ENCODE assay signal across 28 cellular contexts in the genomic region with DNA sequence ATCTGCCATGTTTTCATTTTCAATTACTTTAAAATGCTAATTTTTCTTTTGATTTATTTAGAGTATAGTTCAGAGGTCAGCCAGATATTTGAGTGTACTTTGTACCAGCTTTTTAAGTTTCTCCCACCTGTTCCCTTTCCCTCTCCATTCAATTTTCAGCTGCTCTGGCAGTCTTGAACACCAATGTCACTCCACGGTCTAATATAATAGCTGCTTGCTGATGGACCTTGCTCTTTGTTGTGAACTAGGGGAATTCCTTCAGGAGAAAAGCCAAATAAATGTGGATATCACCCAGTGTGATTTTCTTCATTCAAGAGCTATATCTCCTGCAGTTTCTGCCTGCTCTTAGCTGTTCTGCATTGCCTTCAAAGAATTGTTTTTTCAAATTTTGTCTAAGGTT. TPM values are rescaled to one million over a fixed set of nuclear protein-coding genes. Genes with fewer than 3 reads are reported as not detected.
DNase-seq lines count a peak whose midpoint lies in the region; ATAC-seq, FAIRE-seq and TF ChIP-seq lines count a peak whose summit lies in the region.
"Had no signal": no experiment of that assay in that cellular context is flagged by ENCODE, and none has a peak within 500 bp of the region (broad histone marks: within the 10 kb centered on the region; RNA-seq: fewer than 3 reads in every experiment).

No MANE protein-coding gene starts in this region.

- no peak overlapping the region for H3K4me3 Mint-ChIP-seq in progenitor cell of endocrine pancreas (ENCODE audit: low read depth)
- no peak overlapping the region for H3K4me3 Mint-ChIP-seq in T-cell
- H3K4me3 Mint-ChIP-seq: CD14-positive monocyte; CD4-positive, alpha-beta T cell; HFFc6 had no signal

- TF ChIP-seq POLR2A in esophagus muscularis mucosa (IDR thresholded peaks at IDR 0.05; ENCODE audit: low read depth), result no peak

- POLR2A ChIA-PET in T-cell (lab: Charles Lee), result no interaction called here

- no peaks in the 10 kb centered on the region for H3K27me3 Mint-ChIP-seq in progenitor cell of endocrine pancreas
- H3K27me3 Mint-ChIP-seq in T-cell, result peaks cover 4 to 11% of the 10 kb centered on the region in 2 donors

- 68% methylated on average over 1 of the region's 1 CpG for WGBS in esophagus muscularis mucosa

- no peaks in the 10 kb centered on the region for H3K9me3 ChIP-seq in esophagus muscularis mucosa
- H3K9me3 ChIP-seq: BE2C; BLaER1 treated with 17β-estradiol and CSF1 and Interleukin-3, amounts not matched to agents 10 nM and 100 nM; HAP-1 had no signal

- H3K36me3 ChIP-seq in esophagus muscularis mucosa, result no peaks in the 10 kb centered on the region
- H3K36me3 ChIP-seq: BE2C; BLaER1 treated with 17β-estradiol and CSF1 and Interleukin-3, amounts not matched to agents 10 nM and 100 nM; HAP-1 had no signal

- no peak overlapping the region for H3K27ac ChIP-seq in esophagus muscularis mucosa (replicated peaks in 1 of 4)
- H3K27ac ChIP-seq: A549; BLaER1 treated with 17β-estradiol and CSF1 and Interleukin-3, amounts not matched to agents 10 nM and 100 nM had no signal

- H3K36me3 Mint-ChIP-seq in progenitor cell of endocrine pancreas (ENCODE audit: insufficient read depth) (no peaks in the 10 kb centered on the region), T-cell (no peaks in the 10 kb centered on the region)
- H3K36me3 Mint-ChIP-seq: CD14-positive monocyte had no signal

- H3K27ac Mint-ChIP-seq in progenitor cell of endocrine pancreas (peak overlapping the region; percentile 68), T-cell (no peak overlapping the region)
- H3K27ac Mint-ChIP-seq: CD14-positive monocyte; CD4-positive, alpha-beta T cell; CD8-positive, alpha-beta memory T cell; HFFc6 had no signal

- H3K4me1 ChIP-seq in esophagus muscularis mucosa, result peaks cover 6 to 13% (median 11%) of the 10 kb centered on the region in 4 donors
- H3K4me1 ChIP-seq: BE2C had no signal

- intact Hi-C loops in esophagus muscularis mucosa (cut with DNase I), result no loop called here

- DNase-seq in HuH-7 (ENCODE audit: low spot score) (peak; percentile 29), esophagus muscularis mucosa (ENCODE audit: extremely low spot score) (peak; percentile 21), progenitor cell of endocrine pancreas (ENCODE audit: low spot score, unreplicated experiment) (no peak), NCI-H1436 (lab: John Stamatoyannopoulos, UW) (no peak), T-cell (no peak)
- DNase-seq: 8988T; ACHN; AML-193; BE2C; CD4-positive, alpha-beta T cell; CD8-positive, alpha-beta memory T cell; DMS 273 treated with DMSO at 0.1 percent for 48 hours; DMS53; DMS79 treated with DMSO at 0.1 percent for 48 hours; GF-D8; GOT3; HFFc6 had no signal

- ATAC-seq in HG02885 (IDR thresholded peaks at IDR 0.05; ENCODE audit: poor library complexity, unreplicated experiment) (no peak), T-cell (replicated peaks in 1 of 4) (no peak)
- ATAC-seq: A549 had no signal

- CTCF ChIA-PET in T-cell (lab: Charles Lee), result interaction anchor here in 1 of 2 donors (0.6 kb wide), 1 partner anchor 16 kb away, joined by 3 read pairs; no protein-coding TSS in a partner anchor

- no peaks in the 10 kb centered on the region for H3K27me3 ChIP-seq in esophagus muscularis mucosa
- H3K27me3 ChIP-seq: BLaER1 treated with 17β-estradiol and CSF1 and Interleukin-3, amounts not matched to agents 10 nM and 100 nM had no signal

- H3K9me3 Mint-ChIP-seq in progenitor cell of endocrine pancreas (ENCODE audit: low read depth), result no peaks in the 10 kb centered on the region
- H3K9me3 Mint-ChIP-seq in T-cell, result no peaks in the 10 kb centered on the region
- H3K9me3 Mint-ChIP-seq: CD4-positive, alpha-beta T cell; CD8-positive, alpha-beta memory T cell; HFFc6 had no signal

- H3K4me3 ChIP-seq in esophagus muscularis mucosa, result no peak overlapping the region
- H3K4me3 ChIP-seq: A549; BLaER1 treated with 17β-estradiol and CSF1 and Interleukin-3, amounts not matched to agents 10 nM and 100 nM; HAP-1 had no signal

- TF ChIP-seq CTCF in esophagus muscularis mucosa (IDR thresholded peaks at IDR 0.05), result no peak
- no peak for TF ChIP-seq CTCF in progenitor cell of endocrine pancreas (IDR thresholded peaks at IDR 0.05; ENCODE audit: unreplicated experiment)

- H3K4me1 Mint-ChIP-seq in progenitor cell of endocrine pancreas (ENCODE audit: low read depth) (peaks cover 12% of the 10 kb centered on the region), T-cell (peaks cover 6 to 16% (median 12%) of the 10 kb centered on the region in 3 donors)

- no peak for TF ChIP-seq EP300 in esophagus muscularis mucosa (IDR thresholded peaks at IDR 0.05)

- FAIRE-seq in islet of Langerhans (lab: Jason Lieb, UNC), result peak; percentile 13
- FAIRE-seq: A549, D721Med, GM12891, GM18507, H54 had no signal

RNA-seq across cellular contexts. Expression of gene HPS1, which starts 3.9 kb away (rescaled TPM):
- total RNA-seq in esophagus muscularis mucosa (10 to 100 TPM; 49.7 to 76.1 (median 63.7) TPM), progenitor cell of endocrine pancreas (51.3 and 52.1 TPM in 2 replicates), T-cell (10 to 100 TPM; 74.7 to 99.3 (median 92.7) TPM)

RNA-seq across cellular contexts. Expression of gene PYROXD2, which starts 35.6 kb away (rescaled TPM):
- 10 to 100 TPM in 1 of 4 donors, 1 to 10 TPM in 3; 5.8 to 10.2 (median 6.6) TPM for total RNA-seq in esophagus muscularis mucosa
- total RNA-seq in progenitor cell of endocrine pancreas, result 13.3 and 15.8 TPM in 2 replicates
- 10 to 100 TPM; 16.4 to 27.5 (median 20.0) TPM for total RNA-seq in T-cell
- total RNA-seq: G401 had no signal

Comparison
In these comparisons a context has a peak if more than half of its experiments do, and no peak if none do; other contexts are left out.
1. DNase-seq: peak in HuH-7 (single experiment) and esophagus muscularis mucosa (single experiment); none in progenitor cell of endocrine pancreas (single experiment), NCI-H1436 (single experiment) and T-cell (0 of 34).